Comparison of ENCODE assay signal across 35 cellular contexts in genomic region chr7:14776266-14776665, GRCh38.
DNase-seq lines count a peak whose midpoint lies in the region; ATAC-seq, FAIRE-seq and TF ChIP-seq lines count a peak whose summit lies in the region.
"Had no signal": no experiment of that assay in that cellular context is flagged by ENCODE, and none has a peak within 500 bp of the region (broad histone marks: within the 10 kb centered on the region; RNA-seq: fewer than 3 reads in every experiment).

No MANE protein-coding gene starts in this region.

- TF ChIP-seq RAD21 in A549 (conservative IDR thresholded peaks at IDR 0.05 in 1 of 2, IDR thresholded peaks at IDR 0.05 in 1 of 2): no peak

- POLR2A ChIA-PET in A549 (lab: Yijun Ruan, JAX) (no interaction called here), HEK293 (lab: Yijun Ruan, JAX) (no interaction called here), WTC11 (lab: Charles Lee) (no interaction called here)

- dilution Hi-C loops in mammary epithelial cell (cut with HindIII; ENCODE audit: low sequenced_read_pairs): no loop called here

- in situ Hi-C loops in mammary epithelial cell (cut with MboI; ENCODE audit: low sequenced_read_pairs in 2 of 2): no loop called here

- H4K20me1 ChIP-seq in mammary epithelial cell (ENCODE audit: insufficient read depth, low read length): no peaks in the 10 kb centered on the region
- H4K20me1 ChIP-seq: BLaER1; BLaER1 treated with 17β-estradiol and CSF1 and Interleukin-3, amounts not matched to agents 10 nM and 100 nM had no signal

- no peak overlapping the region for H3K4me3 Mint-ChIP-seq in WTC11
- H3K4me3 Mint-ChIP-seq in endodermal cell: no peak overlapping the region
- no peak overlapping the region for H3K4me3 Mint-ChIP-seq in stimulated activated naive B cell treated with anti-CD40 and anti-IgM and Interleukin-4, amounts not matched to agents 10 μg/mL and 1 μg/mL and 100 μg/mL, for 72 hours
- H3K4me3 Mint-ChIP-seq: B cell; CD14-positive monocyte; CD4-positive, alpha-beta memory T cell; CD4-positive, alpha-beta T cell; CD4-positive, CD25-positive, alpha-beta regulatory T cell; CD8-positive, alpha-beta memory T cell; CD8-positive, alpha-beta T cell had no signal

- ATAC-seq in A549 (no peak), WTC11 (no peak)
- no peak for ATAC-seq in stimulated activated naive B cell treated with anti-CD40 and anti-IgM and Interleukin-4, amounts not matched to agents 10 μg/mL and 1 μg/mL and 100 μg/mL, for 72 hours (replicated peaks)
- ATAC-seq: CD8-positive, alpha-beta T cell had no signal

- H3K27ac Mint-ChIP-seq in WTC11: no peak overlapping the region
- H3K27ac Mint-ChIP-seq in endodermal cell: no peak overlapping the region
- H3K27ac Mint-ChIP-seq in stimulated activated naive B cell treated with anti-CD40 and anti-IgM and Interleukin-4, amounts not matched to agents 10 μg/mL and 1 μg/mL and 100 μg/mL, for 72 hours: no peak overlapping the region
- H3K27ac Mint-ChIP-seq: B cell; CD14-positive monocyte; CD4-positive, alpha-beta memory T cell; CD4-positive, alpha-beta T cell; CD4-positive, CD25-positive, alpha-beta regulatory T cell; CD8-positive, alpha-beta memory T cell; CD8-positive, alpha-beta T cell had no signal

- TF ChIP-seq POLR2A in A549 (IDR thresholded peaks at IDR 0.05; ENCODE audit: low read length) (no peak), suprapubic skin (IDR thresholded peaks at IDR 0.05) (no peak)

- no peaks in the 10 kb centered on the region for H3K27me3 ChIP-seq in endodermal cell (ENCODE audit: control insufficient read depth, insufficient read depth, low read length, poor library complexity, severe bottlenecking)
- no peaks in the 10 kb centered on the region for H3K27me3 ChIP-seq in suprapubic skin
- H3K27me3 ChIP-seq in mammary epithelial cell (ENCODE audit: insufficient read depth, low read length): no peaks in the 10 kb centered on the region
- H3K27me3 ChIP-seq: BE2C; BLaER1; BLaER1 treated with 17β-estradiol and CSF1 and Interleukin-3, amounts not matched to agents 10 nM and 100 nM had no signal

- intact Hi-C loops in mammary epithelial cell (cut with micrococcal nuclease): no loop called here

- H3K4me1 ChIP-seq in A549 (no peaks in the 10 kb centered on the region), HEK293 (ENCODE audit: control insufficient read depth, insufficient read depth, low read length) (no peaks in the 10 kb centered on the region), endodermal cell (ENCODE audit: control insufficient read depth, insufficient read depth, low read length) (peaks cover 6% of the 10 kb centered on the region), suprapubic skin (no peaks in the 10 kb centered on the region), mammary epithelial cell (ENCODE audit: insufficient read depth, low read length) (no peaks in the 10 kb centered on the region)
- H3K4me1 ChIP-seq: BE2C; BLaER1; BLaER1 treated with 17β-estradiol and CSF1 and Interleukin-3, amounts not matched to agents 10 nM and 100 nM had no signal

- H3K36me3 Mint-ChIP-seq in WTC11: peaks cover 27% of the 10 kb centered on the region
- H3K36me3 Mint-ChIP-seq in endodermal cell (ENCODE audit: low read depth): peaks cover 18% of the 10 kb centered on the region
- no peaks in the 10 kb centered on the region for H3K36me3 Mint-ChIP-seq in stimulated activated naive B cell treated with anti-CD40 and anti-IgM and Interleukin-4, amounts not matched to agents 10 μg/mL and 1 μg/mL and 100 μg/mL, for 72 hours
- H3K36me3 Mint-ChIP-seq: CD14-positive monocyte; CD4-positive, alpha-beta memory T cell; CD4-positive, CD25-positive, alpha-beta regulatory T cell; CD8-positive, alpha-beta T cell had no signal

- H3K27ac ChIP-seq in A549: no peak overlapping the region
- no peak overlapping the region for H3K27ac ChIP-seq in HEK293 (ENCODE audit: extremely low read depth, low read depth, low read length)
- H3K27ac ChIP-seq in endodermal cell (ENCODE audit: low read depth, low read length): no peak overlapping the region
- no peak overlapping the region for H3K27ac ChIP-seq in suprapubic skin
- H3K27ac ChIP-seq in mammary epithelial cell (ENCODE audit: insufficient read depth, low read depth, low read length): no peak overlapping the region
- H3K27ac ChIP-seq: 22Rv1; BLaER1; BLaER1 treated with 17β-estradiol and CSF1 and Interleukin-3, amounts not matched to agents 10 nM and 100 nM; C4-2B had no signal

- no peaks in the 10 kb centered on the region for H3K79me2 ChIP-seq in mammary epithelial cell (ENCODE audit: insufficient read depth, low read length)

- FAIRE-seq in A549 (lab: Jason Lieb, UNC): no peak
- FAIRE-seq: A204.1, D721Med had no signal

- H3K36me3 ChIP-seq in HEK293 (ENCODE audit: control insufficient read depth in 2 of 2, insufficient read depth in 1 of 2, low read length in 2 of 2) (no peaks in the 10 kb centered on the region), endodermal cell (ENCODE audit: control insufficient read depth, insufficient read depth, low read length) (no peaks in the 10 kb centered on the region), suprapubic skin (no peaks in the 10 kb centered on the region), mammary epithelial cell (ENCODE audit: insufficient read depth, low read length) (no peaks in the 10 kb centered on the region)
- H3K36me3 ChIP-seq: BE2C; BLaER1; BLaER1 treated with 17β-estradiol and CSF1 and Interleukin-3, amounts not matched to agents 10 nM and 100 nM had no signal

- WGBS in A549 (ENCODE audit: missing lambda C conversion rate): 10% methylated on average over 2 of the region's 2 CpGs
- 90 to 95% methylated on average over 2 of the region's 2 CpGs for WGBS in endodermal cell (ENCODE audit: insufficient coverage in 1 of 2, insufficient read length in 1 of 2), 2 experiments
- 100% methylated on average over 2 of the region's 2 CpGs for WGBS in suprapubic skin
- WGBS in mammary epithelial cell (ENCODE audit: low coverage, missing lambda C conversion rate): 22% methylated on average over 2 of the region's 2 CpGs

- no peak for TF ChIP-seq EP300 in A549 (IDR thresholded peaks at IDR 0.05)
- TF ChIP-seq EP300 in suprapubic skin (IDR thresholded peaks at IDR 0.05): no peak

- no peak overlapping the region for H3K9ac ChIP-seq in endodermal cell (ENCODE audit: extremely low read depth, low read length, poor library complexity, severe bottlenecking)
- no peak overlapping the region for H3K9ac ChIP-seq in mammary epithelial cell (ENCODE audit: insufficient read depth, low read length)
- H3K9ac ChIP-seq: BLaER1; BLaER1 treated with 17β-estradiol and CSF1 and Interleukin-3, amounts not matched to agents 10 nM and 100 nM had no signal

- CTCF ChIA-PET in A549 (lab: Yijun Ruan, JAX) (no interaction called here), HEK293 (lab: Yijun Ruan, JAX) (interaction anchor here (0.7 kb wide), 1 partner anchor 58 kb away, joined by 3 read pairs; no protein-coding TSS in a partner anchor), WTC11 (lab: Charles Lee) (no interaction called here), mammary epithelial cell (lab: Charles Lee; ENCODE audit: low non-redundant PET) (no interaction called here)

- H3K27me3 Mint-ChIP-seq in WTC11 (ENCODE audit: low read depth) (peaks cover 5% of the 10 kb centered on the region; the same call in 1 of the 2 replicates), endodermal cell (ENCODE audit: insufficient read depth) (no peaks in the 10 kb centered on the region)
- H3K27me3 Mint-ChIP-seq in stimulated activated naive B cell treated with anti-CD40 and anti-IgM and Interleukin-4, amounts not matched to agents 10 μg/mL and 1 μg/mL and 100 μg/mL, for 72 hours: no peaks in the 10 kb centered on the region
- H3K27me3 Mint-ChIP-seq: B cell; CD4-positive, alpha-beta memory T cell; CD4-positive, alpha-beta T cell; CD4-positive, CD25-positive, alpha-beta regulatory T cell; CD8-positive, alpha-beta memory T cell had no signal

- H3K9me3 Mint-ChIP-seq in WTC11: peaks cover 32% of the 10 kb centered on the region
- H3K9me3 Mint-ChIP-seq in endodermal cell: peaks cover 36% of the 10 kb centered on the region
- H3K9me3 Mint-ChIP-seq in stimulated activated naive B cell treated with anti-CD40 and anti-IgM and Interleukin-4, amounts not matched to agents 10 μg/mL and 1 μg/mL and 100 μg/mL, for 72 hours: peaks cover 10 to 12% of the 10 kb centered on the region in 2 donors

- BruUV-seq in mammary epithelial cell (replicated peaks; lab: Mats Ljungman, UMichigan): no TSS peak

- TF ChIP-seq CTCF in A549 (IDR thresholded peaks at IDR 0.05) (no peak), HEK293 (tag by site-specific recombination; IDR thresholded peaks at IDR 0.05) (no peak), WTC11 (IDR thresholded peaks at IDR 0.05) (no peak), endodermal cell (conservative IDR thresholded peaks at IDR 0.05) (no peak), suprapubic skin (IDR thresholded peaks at IDR 0.05) (no peak), mammary epithelial cell (conservative IDR thresholded peaks at IDR 0.05 in 1 of 2, IDR thresholded peaks at IDR 0.05 in 1 of 2; ENCODE audit: extremely low read depth in 1 of 2, insufficient read depth in 1 of 2, low read depth in 1 of 2, low read length in 2 of 2) (no peak)

- H3K4me1 Mint-ChIP-seq in WTC11: peaks cover 3% of the 10 kb centered on the region
- peaks cover 20% of the 10 kb centered on the region for H3K4me1 Mint-ChIP-seq in endodermal cell
- no peaks in the 10 kb centered on the region for H3K4me1 Mint-ChIP-seq in stimulated activated naive B cell treated with anti-CD40 and anti-IgM and Interleukin-4, amounts not matched to agents 10 μg/mL and 1 μg/mL and 100 μg/mL, for 72 hours
- H3K4me1 Mint-ChIP-seq: B cell; CD14-positive monocyte; CD4-positive, alpha-beta memory T cell; CD4-positive, CD25-positive, alpha-beta regulatory T cell; CD8-positive, alpha-beta memory T cell had no signal

- H3K4me2 ChIP-seq in A549 (no peak overlapping the region), mammary epithelial cell (ENCODE audit: insufficient read depth, low read depth, low read length) (no peak overlapping the region)
- H3K4me2 ChIP-seq: BLaER1; BLaER1 treated with 17β-estradiol and CSF1 and Interleukin-3, amounts not matched to agents 10 nM and 100 nM had no signal

- no peak overlapping the region for H3K4me3 ChIP-seq in A549
- H3K4me3 ChIP-seq in HEK293 (ENCODE audit: low read depth, low read length): no peak overlapping the region
- H3K4me3 ChIP-seq in endodermal cell (ENCODE audit: low read length): peak overlapping the region; percentile 51
- no peak overlapping the region for H3K4me3 ChIP-seq in suprapubic skin
- H3K4me3 ChIP-seq in mammary epithelial cell (replicated peaks in 1 of 3; ENCODE audit: insufficient read depth in 1 of 3, low read depth in 2 of 3, low read length in 3 of 3): no peak overlapping the region
- H3K4me3 ChIP-seq: BLaER1; BLaER1 treated with 17β-estradiol and CSF1 and Interleukin-3, amounts not matched to agents 10 nM and 100 nM had no signal

- DNase-seq in A549 (ENCODE audit: low read depth in 1 of 2, low spot score in 1 of 2) (no peak), WTC11 (ENCODE audit: low spot score) (no peak), endodermal cell (no peak), suprapubic skin (ENCODE audit: low spot score in 2 of 2) (no peak), NCI-H1436 treated with DMSO at 0.1 percent for 48 hours (lab: John Stamatoyannopoulos, UW) (no peak), mammary epithelial cell (no peak)
- DNase-seq in stimulated activated naive B cell treated with anti-CD40 and anti-IgM and Interleukin-4, amounts not matched to agents 10 μg/mL and 1 μg/mL and 100 μg/mL, for 72 hours: no peak
- DNase-seq: 8988T; ACHN; AML-193; BE2C; C1 segment of cervical spinal cord; Caco-2; Calu3; CD4-positive, alpha-beta memory T cell; CD4-positive, alpha-beta T cell; CD4-positive, CD25-positive, alpha-beta regulatory T cell; CD8-positive, alpha-beta memory T cell; CD8-positive, alpha-beta T cell; COR-L47; DMS 273 treated with DMSO at 0.1 percent for 48 hours; DMS153; DMS79; DMS79 treated with DMSO at 0.1 percent for 48 hours; DND-41; EL had no signal

- H3K9me3 ChIP-seq in A549 (peaks cover 11% of the 10 kb centered on the region; the same call in 1 of the 3 replicates), HEK293 (ENCODE audit: control insufficient read depth, insufficient read depth, low read depth, low read length) (no peaks in the 10 kb centered on the region), endodermal cell (ENCODE audit: control insufficient read depth, low read length) (peaks cover 29% of the 10 kb centered on the region), suprapubic skin (peaks cover 3% of the 10 kb centered on the region), mammary epithelial cell (replicated peaks; ENCODE audit: insufficient read depth, low read length) (peaks cover 3% of the 10 kb centered on the region)

- no peak overlapping the region for H2AFZ ChIP-seq in mammary epithelial cell (ENCODE audit: low read depth, low read length)
